Comparison of ENCODE assay signal across 1 cellular context in the genomic region with DNA sequence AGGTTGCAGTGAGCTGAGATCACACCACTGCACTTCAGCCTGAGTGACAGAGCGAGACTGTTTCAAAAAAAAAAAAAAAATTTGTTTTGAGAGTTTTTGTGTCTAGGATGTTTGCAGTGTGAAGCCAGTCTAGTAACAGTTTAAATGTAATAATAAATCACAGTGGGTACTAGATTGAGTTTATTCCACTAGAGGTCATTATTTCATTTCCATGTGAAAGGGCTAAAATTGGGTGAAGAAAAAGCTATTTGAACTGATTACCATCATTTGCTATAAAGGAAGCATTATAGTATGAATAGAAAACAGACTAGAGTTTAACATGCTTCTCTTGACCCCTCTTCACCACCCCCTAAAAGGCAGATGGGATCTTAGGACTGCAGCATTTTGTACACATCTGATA.
TF ChIP-seq lines count a peak whose summit lies in the region.

No MANE protein-coding gene starts in this region.

TF ChIP-seq in HepG2, 621 proteins besides CTCF, POLR2A, EP300 and RAD21:
- TF ChIP-seq NFKB2 (CRISPR knock-in tag; IDR thresholded peaks at IDR 0.05; ENCODE audit: borderline replicate concordance) (no peak), STAG1 (CRISPR knock-in tag; IDR thresholded peaks at IDR 0.05) (peak; percentile 24; the same call in 1 of the 2 replicates)
